ENCODE assay signal across 34 cellular contexts in genomic region chr7:25822823-25823222, GRCh38.
"Had no signal": no experiment of that assay in that cellular context is flagged by ENCODE, and none has a peak within 500 bp of the region (broad histone marks: within the 10 kb centered on the region; RNA-seq: fewer than 3 reads in every experiment).

No MANE protein-coding gene starts in this region.

- H3K27ac Mint-ChIP-seq: activated CD4-positive, alpha-beta memory T cell treated with anti-CD3 and anti-CD28 coated beads for 36 hours; activated CD4-positive, alpha-beta T cell treated with anti-CD3 and anti-CD28 coated beads for 36 hours; activated CD4-positive, alpha-beta T cell treated with anti-CD3 and anti-CD28 coated beads, Interleukin-2, amount 10 ng/mL, durations not matched to agents 24 days and 14 days; activated CD8-positive, alpha-beta memory T cell treated with anti-CD3 and anti-CD28 coated beads, Interleukin-2, amount 10 ng/mL, durations not matched to agents 7 days and 5 days; activated CD8-positive, alpha-beta T cell treated with anti-CD3 and anti-CD28 coated beads, Interleukin-2, amount 10 ng/mL, durations not matched to agents 7 days and 5 days; activated naive CD4-positive, alpha-beta T cell treated with anti-CD3 and anti-CD28 coated beads for 36 hours; activated naive CD4-positive, alpha-beta T cell treated with anti-CD3 and anti-CD28 coated beads, Interleukin-2, amount 50 U/mL, for 24 hours; activated naive CD8-positive, alpha-beta T cell treated with anti-CD3 and anti-CD28 coated beads for 36 hours; activated naive CD8-positive, alpha-beta T cell treated with anti-CD3 and anti-CD28 coated beads, Interleukin-2, amount 50 U/mL, for 24 hours; activated T-helper 1 cell treated with anti-CD3 and anti-CD28 coated beads, Interleukin-12 subunit alpha, Interleukin-12 subunit beta, Interleukin-2, Interleukin-4 antibody, amounts not matched to agents 30 ng/mL and 10 ng/mL and 1 ng/mL, durations not matched to agents 14 hours and 24 hours and 36 hours; activated T-helper 2 cell treated with anti-CD3 and anti-CD28 coated beads, Interferon-gamma antibody, Interleukin-2, Interleukin-4, amounts not matched to agents 10 μg/mL and 5 μg/mL and 100 μg/mL, durations not matched to agents 14 hours and 24 hours and 36 hours; effector memory CD8-positive, alpha-beta T cell had no signal

- H3K27ac ChIP-seq: adrenal gland, body of pancreas, esophagus muscularis mucosa, foreskin keratinocyte, gastrocnemius medialis, heart left ventricle had no signal

- H3K9me3 Mint-ChIP-seq: activated CD4-positive, alpha-beta memory T cell treated with anti-CD3 and anti-CD28 coated beads for 36 hours; activated CD4-positive, alpha-beta T cell treated with anti-CD3 and anti-CD28 coated beads, Interleukin-2, amount 10 ng/mL, durations not matched to agents 24 days and 14 days; activated naive CD4-positive, alpha-beta T cell treated with anti-CD3 and anti-CD28 coated beads for 36 hours; activated naive CD4-positive, alpha-beta T cell treated with anti-CD3 and anti-CD28 coated beads, Interleukin-2, amount 50 U/mL, for 24 hours; activated naive CD8-positive, alpha-beta T cell treated with anti-CD3 and anti-CD28 coated beads for 36 hours; activated naive CD8-positive, alpha-beta T cell treated with anti-CD3 and anti-CD28 coated beads, Interleukin-2, amount 50 U/mL, for 24 hours; activated T-helper 1 cell treated with anti-CD3 and anti-CD28 coated beads, Interleukin-12 subunit alpha, Interleukin-12 subunit beta, Interleukin-2, Interleukin-4 antibody, amounts not matched to agents 30 ng/mL and 10 ng/mL and 1 ng/mL, durations not matched to agents 14 hours and 24 hours and 36 hours; activated T-helper 2 cell treated with anti-CD3 and anti-CD28 coated beads, Interferon-gamma antibody, Interleukin-2, Interleukin-4, amounts not matched to agents 10 μg/mL and 5 μg/mL and 100 μg/mL, durations not matched to agents 14 hours and 24 hours and 36 hours; effector memory CD8-positive, alpha-beta T cell had no signal

- H3K4me3 Mint-ChIP-seq: activated CD4-positive, alpha-beta memory T cell treated with anti-CD3 and anti-CD28 coated beads for 36 hours; activated CD4-positive, alpha-beta T cell treated with anti-CD3 and anti-CD28 coated beads for 36 hours; activated CD4-positive, alpha-beta T cell treated with anti-CD3 and anti-CD28 coated beads, Interleukin-2, amount 10 ng/mL, durations not matched to agents 24 days and 14 days; activated CD8-positive, alpha-beta memory T cell treated with anti-CD3 and anti-CD28 coated beads, Interleukin-2, amount 10 ng/mL, durations not matched to agents 7 days and 5 days; activated CD8-positive, alpha-beta T cell treated with anti-CD3 and anti-CD28 coated beads, Interleukin-2, amount 10 ng/mL, durations not matched to agents 7 days and 5 days; activated naive CD4-positive, alpha-beta T cell treated with anti-CD3 and anti-CD28 coated beads for 36 hours; activated naive CD4-positive, alpha-beta T cell treated with anti-CD3 and anti-CD28 coated beads, Interleukin-2, amount 50 U/mL, for 24 hours; activated naive CD8-positive, alpha-beta T cell treated with anti-CD3 and anti-CD28 coated beads for 36 hours; activated naive CD8-positive, alpha-beta T cell treated with anti-CD3 and anti-CD28 coated beads, Interleukin-2, amount 50 U/mL, for 24 hours; activated T-helper 1 cell treated with anti-CD3 and anti-CD28 coated beads, Interleukin-12 subunit alpha, Interleukin-12 subunit beta, Interleukin-2, Interleukin-4 antibody, amounts not matched to agents 30 ng/mL and 10 ng/mL and 1 ng/mL, durations not matched to agents 14 hours and 24 hours and 36 hours; effector memory CD8-positive, alpha-beta T cell had no signal

- H3K27me3 ChIP-seq: adrenal gland, body of pancreas, esophagus muscularis mucosa, gastrocnemius medialis had no signal

- ATAC-seq: activated CD4-positive, alpha-beta T cell treated with anti-CD3 and anti-CD28 coated beads for 36 hours; activated CD8-positive, alpha-beta memory T cell treated with anti-CD3 and anti-CD28 coated beads, Interleukin-2, amount 10 ng/mL, durations not matched to agents 7 days and 5 days; activated CD8-positive, alpha-beta T cell treated with anti-CD3 and anti-CD28 coated beads, Interleukin-2, amount 10 ng/mL, durations not matched to agents 7 days and 5 days; activated naive CD8-positive, alpha-beta T cell treated with anti-CD3 and anti-CD28 coated beads, Interleukin-2, amount 50 U/mL, for 24 hours; body of pancreas; effector memory CD8-positive, alpha-beta T cell; foreskin keratinocyte; gastrocnemius medialis; heart left ventricle had no signal

- H3K4me1 Mint-ChIP-seq: activated CD4-positive, alpha-beta T cell treated with anti-CD3 and anti-CD28 coated beads for 36 hours; activated CD4-positive, alpha-beta T cell treated with anti-CD3 and anti-CD28 coated beads, Interleukin-2, amount 10 ng/mL, durations not matched to agents 24 days and 14 days; activated CD8-positive, alpha-beta memory T cell treated with anti-CD3 and anti-CD28 coated beads, Interleukin-2, amount 10 ng/mL, durations not matched to agents 7 days and 5 days; activated naive CD4-positive, alpha-beta T cell treated with anti-CD3 and anti-CD28 coated beads, Interleukin-2, amount 50 U/mL, for 24 hours; activated naive CD8-positive, alpha-beta T cell treated with anti-CD3 and anti-CD28 coated beads for 36 hours; activated naive CD8-positive, alpha-beta T cell treated with anti-CD3 and anti-CD28 coated beads, Interleukin-2, amount 50 U/mL, for 24 hours had no signal

- H3K36me3 Mint-ChIP-seq: activated CD4-positive, alpha-beta memory T cell treated with anti-CD3 and anti-CD28 coated beads for 36 hours; activated CD8-positive, alpha-beta memory T cell treated with anti-CD3 and anti-CD28 coated beads, Interleukin-2, amount 10 ng/mL, durations not matched to agents 7 days and 5 days; activated naive CD4-positive, alpha-beta T cell treated with anti-CD3 and anti-CD28 coated beads, Interleukin-2, amount 50 U/mL, for 24 hours; activated naive CD8-positive, alpha-beta T cell treated with anti-CD3 and anti-CD28 coated beads for 36 hours had no signal

- H3K4me3 ChIP-seq: adrenal gland, body of pancreas, esophagus muscularis mucosa, gastrocnemius medialis, heart left ventricle had no signal

- FAIRE-seq: colon had no signal

- H3K4me1 ChIP-seq: adrenal gland, body of pancreas, esophagus muscularis mucosa, foreskin keratinocyte, gastrocnemius medialis, heart left ventricle had no signal

- H3K36me3 ChIP-seq: adrenal gland, esophagus muscularis mucosa, gastrocnemius medialis, heart left ventricle had no signal

- DNase-seq: activated CD4-positive, alpha-beta memory T cell treated with anti-CD3 and anti-CD28 coated beads for 36 hours; activated CD4-positive, alpha-beta T cell treated with anti-CD3 and anti-CD28 coated beads for 36 hours; activated CD4-positive, alpha-beta T cell treated with anti-CD3 and anti-CD28 coated beads, Interleukin-2, amount 10 ng/mL, durations not matched to agents 24 days and 14 days; activated CD4-positive, CD25-positive, alpha-beta regulatory T cell; activated CD4-positive, CD25-positive, alpha-beta regulatory T cell treated with anti-CD3 and anti-CD28 coated beads, Interleukin-2, amount 50 U/mL, for 72 hours; activated CD8-positive, alpha-beta memory T cell treated with anti-CD3 and anti-CD28 coated beads, Interleukin-2, amount 10 ng/mL, durations not matched to agents 7 days and 5 days; activated CD8-positive, alpha-beta memory T cell treated with anti-CD3 and anti-CD28 coated beads, Interleukin-2, amount 50 U/mL, for 4 hours; activated CD8-positive, alpha-beta T cell treated with anti-CD3 and anti-CD28 coated beads, Interleukin-2, amount 10 ng/mL, durations not matched to agents 7 days and 5 days; activated effector memory CD4-positive, alpha-beta T cell treated with anti-CD3 and anti-CD28 coated beads, Interleukin-2, amount 50 U/mL, for 16 hours; activated naive CD4-positive, alpha-beta T cell treated with anti-CD3 and anti-CD28 coated beads for 36 hours; activated naive CD8-positive, alpha-beta T cell treated with anti-CD3 and anti-CD28 coated beads for 36 hours; activated naive CD8-positive, alpha-beta T cell treated with anti-CD3 and anti-CD28 coated beads, Interleukin-2, amount 50 U/mL, for 24 hours; activated T-cell treated with anti-CD3 and anti-CD28 coated beads, Interleukin-2, amount 50 U/mL, for 1 hour; activated T-cell treated with anti-CD3 and anti-CD28 coated beads, Interleukin-2, amount 50 U/mL, for 48 hours; adrenal gland; amygdala; aorta; body of pancreas; caudate nucleus; cortex of kidney; dermis blood vessel endothelial cell; effector CD4-positive, alpha-beta T cell; effector memory CD8-positive, alpha-beta T cell; erythroblast; foreskin keratinocyte; gastrocnemius medialis; glutamatergic neuron; heart left ventricle; T-helper 2 cell had no signal

- H3K9me3 ChIP-seq: adrenal gland, body of pancreas, esophagus muscularis mucosa, gastrocnemius medialis had no signal
